In the genomic region with DNA sequence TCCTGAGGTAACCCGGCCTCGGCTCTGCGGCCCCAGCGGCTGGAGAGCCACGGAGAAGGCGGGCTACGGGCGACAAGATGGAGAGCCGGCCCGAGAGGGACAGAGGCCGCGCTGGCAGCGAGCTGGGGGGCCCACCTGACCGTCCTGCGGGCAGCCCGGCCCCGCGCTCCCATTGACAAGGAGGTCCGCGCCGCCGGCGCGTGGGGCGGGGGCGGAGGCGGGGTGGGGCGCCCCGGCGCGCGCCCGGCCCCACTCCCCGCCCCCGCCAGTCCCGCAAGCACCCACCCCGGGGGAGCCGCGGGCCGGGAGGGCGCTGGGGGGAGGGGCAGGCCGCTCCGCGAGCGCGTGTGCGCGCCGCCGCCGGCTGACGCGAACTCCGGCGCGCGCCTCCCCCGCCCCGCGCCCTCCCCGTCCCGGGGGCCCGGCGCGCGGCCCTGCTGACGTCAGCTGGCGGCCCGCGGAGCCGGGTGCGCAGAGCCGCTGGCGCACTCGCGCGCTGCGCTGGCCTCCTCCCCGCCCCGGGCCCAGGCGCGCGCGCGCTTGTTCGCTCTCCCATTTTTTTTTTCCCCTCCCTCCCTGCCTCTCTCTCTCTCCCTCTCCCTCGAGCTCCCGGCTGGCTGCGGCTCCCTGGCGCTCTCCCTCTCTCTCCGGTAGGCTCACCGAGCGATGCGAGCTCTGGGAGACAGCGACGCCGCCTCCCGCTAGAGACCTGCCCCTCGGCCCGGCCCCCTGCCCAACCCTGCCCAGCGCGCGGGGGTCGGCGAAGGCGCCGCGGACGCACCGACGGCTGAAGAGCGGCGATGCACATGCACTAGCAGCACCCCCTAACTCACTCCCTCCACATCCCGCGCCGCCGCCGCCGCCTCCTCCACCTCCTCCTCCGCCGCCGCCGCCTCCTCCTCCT, we compare ENCODE assay signal across 8 cellular contexts. TPM values are rescaled to one million over a fixed set of nuclear protein-coding genes. Genes with fewer than 3 reads are reported as not detected.
A peak's percentile ranks its signal among the peaks of the same experiment; 100 is the strongest.
DNase-seq lines count a peak whose midpoint lies in the region; ATAC-seq and TF ChIP-seq lines count a peak whose summit lies in the region.

TSS of gene GNAO1 (plus strand) at position 587 of the 904 bp plus-strand sequence. CDS start 747 bp downstream, outside the sequence.

- H3K79me2 ChIP-seq in DND-41 (ENCODE audit: insufficient read depth, low read length): peaks cover 24% of the 10 kb centered on the region

- H2AFZ ChIP-seq in DND-41 (ENCODE audit: low read depth, low read length): peak within 1 kb of the TSS; percentile 71

- peak within 1 kb of the TSS; percentile 62 for H3K27ac ChIP-seq in DND-41 (ENCODE audit: low read length)
- H3K27ac ChIP-seq in upper lobe of left lung: peak within 1 kb of the TSS in 1 of 4 donors; percentile 61

- intact Hi-C loops in Right ventricle myocardium inferior (cut with DNase I): loop anchor here (2.0 to 5.0 kb wide), 6 partner anchors 28 to 148 kb away; no protein-coding TSS in a partner anchor

- no peak within 1 kb of the TSS for H3K27ac Mint-ChIP-seq in activated naive CD8-positive, alpha-beta T cell treated with anti-CD3 and anti-CD28 coated beads, Interleukin-2, amount 50 U/mL, for 24 hours

- no peak for TF ChIP-seq EP300 in upper lobe of left lung (IDR thresholded peaks at IDR 0.05)

- H3K4me2 ChIP-seq in DND-41 (ENCODE audit: insufficient read depth, low read length): peak within 1 kb of the TSS; percentile 94

- H3K9me3 ChIP-seq in DND-41 (ENCODE audit: insufficient read depth, low read length, severe bottlenecking) (no peaks in the 10 kb centered on the region), upper lobe of left lung (no peaks in the 10 kb centered on the region)

- peaks cover 63% of the 10 kb centered on the region for H3K27me3 Mint-ChIP-seq in activated naive CD8-positive, alpha-beta T cell treated with anti-CD3 and anti-CD28 coated beads, Interleukin-2, amount 50 U/mL, for 24 hours

- TF ChIP-seq POLR2A in upper lobe of left lung (IDR thresholded peaks at IDR 0.05): no peak

- peaks cover 4% of the 10 kb centered on the region; the same call in 1 of the 2 replicates for H4K20me1 ChIP-seq in DND-41 (ENCODE audit: insufficient read depth, low read length)

- WGBS in upper lobe of left lung, 2 donors: 2% methylated on average over 49 of the region's 123 CpGs

- peak within 1 kb of the TSS; percentile 74 for H3K4me3 Mint-ChIP-seq in activated naive CD8-positive, alpha-beta T cell treated with anti-CD3 and anti-CD28 coated beads, Interleukin-2, amount 50 U/mL, for 24 hours

- DNase-seq in DND-41: peak; percentile 77
- DNase-seq in SHP77 (lab: John Stamatoyannopoulos, UW): peak; percentile 69 to 81
- peak; percentile 62 for DNase-seq in activated naive CD8-positive, alpha-beta T cell treated with anti-CD3 and anti-CD28 coated beads, Interleukin-2, amount 50 U/mL, for 24 hours
- DNase-seq in Right ventricle myocardium inferior (ENCODE audit: missing footprints): peak; percentile 84
- DNase-seq in omental fat pad (ENCODE audit: low spot score): no peak
- DNase-seq in upper lobe of left lung: peak; percentile 28 to 93

- TF ChIP-seq CTCF in DND-41 (IDR thresholded peaks at IDR 0.05; ENCODE audit: borderline replicate concordance, extremely low read depth, low read length, poor library complexity, severe bottlenecking) (no peak), omental fat pad (IDR thresholded peaks at IDR 0.05) (no peak), upper lobe of left lung (IDR thresholded peaks at IDR 0.05) (no peak)

- peaks cover 43% of the 10 kb centered on the region for H3K4me1 ChIP-seq in DND-41 (ENCODE audit: insufficient read depth, low read length)
- H3K4me1 ChIP-seq in upper lobe of left lung: peaks cover 15 to 41% (median 20%) of the 10 kb centered on the region in 4 donors

- ATAC-seq in DND-41 (ENCODE audit: insufficient read depth, low read depth) (peak; percentile 76), HG03571 (IDR thresholded peaks at IDR 0.05; ENCODE audit: unreplicated experiment) (peak; percentile 73), Right ventricle myocardium inferior (peak; percentile 80), omental fat pad (ENCODE audit: low FRiP score) (peak; percentile 85), upper lobe of left lung (ENCODE audit: low FRiP score in 2 of 2) (peak in 1 of 2 donors; percentile 94), HG02623 (IDR thresholded peaks at IDR 0.05; ENCODE audit: unreplicated experiment) (no peak)
- peak; percentile 71 for ATAC-seq in activated naive CD8-positive, alpha-beta T cell treated with anti-CD3 and anti-CD28 coated beads, Interleukin-2, amount 50 U/mL, for 24 hours

- H3K9me3 Mint-ChIP-seq in activated naive CD8-positive, alpha-beta T cell treated with anti-CD3 and anti-CD28 coated beads, Interleukin-2, amount 50 U/mL, for 24 hours: no peaks in the 10 kb centered on the region

- peak within 1 kb of the TSS; percentile 66 for H3K9ac ChIP-seq in DND-41 (ENCODE audit: low read depth, low read length)

- peak within 1 kb of the TSS; percentile 61 to 86 for H3K4me3 ChIP-seq in DND-41 (ENCODE audit: low read depth in 1 of 2, low read length in 2 of 2)
- H3K4me3 ChIP-seq in upper lobe of left lung: peak within 1 kb of the TSS; percentile 44 to 70 (median 56)

- H3K36me3 Mint-ChIP-seq in activated naive CD8-positive, alpha-beta T cell treated with anti-CD3 and anti-CD28 coated beads, Interleukin-2, amount 50 U/mL, for 24 hours (ENCODE audit: low read depth): no peaks in the 10 kb centered on the region

- H3K4me1 Mint-ChIP-seq in activated naive CD8-positive, alpha-beta T cell treated with anti-CD3 and anti-CD28 coated beads, Interleukin-2, amount 50 U/mL, for 24 hours: peaks cover 37% of the 10 kb centered on the region

- no peaks in the 10 kb centered on the region for H3K27me3 ChIP-seq in DND-41 (ENCODE audit: insufficient read depth, low read length, poor library complexity)
- peaks cover 0 to 37% (median 19%) of the 10 kb centered on the region in 4 donors for H3K27me3 ChIP-seq in upper lobe of left lung

- H3K36me3 ChIP-seq in DND-41 (ENCODE audit: insufficient read depth, low read length) (no peaks in the 10 kb centered on the region), upper lobe of left lung (no peaks in the 10 kb centered on the region)

RNA-seq across cellular contexts. Expression of gene GNAO1, which starts in this region (rescaled TPM):
- 32.2 TPM for total RNA-seq in Right ventricle myocardium inferior
- total RNA-seq in omental fat pad: 1 to 10 TPM; 1.4 to 2.6 (median 2.3) TPM
- 1 to 10 TPM in 2 of 6 donors, under 1 TPM in 3, not detected in 1; 0.46 to 2.7 (median 0.79) TPM for total RNA-seq in upper lobe of left lung
